Comparison of ENCODE assay signal across 8 cellular contexts in the genomic region with DNA sequence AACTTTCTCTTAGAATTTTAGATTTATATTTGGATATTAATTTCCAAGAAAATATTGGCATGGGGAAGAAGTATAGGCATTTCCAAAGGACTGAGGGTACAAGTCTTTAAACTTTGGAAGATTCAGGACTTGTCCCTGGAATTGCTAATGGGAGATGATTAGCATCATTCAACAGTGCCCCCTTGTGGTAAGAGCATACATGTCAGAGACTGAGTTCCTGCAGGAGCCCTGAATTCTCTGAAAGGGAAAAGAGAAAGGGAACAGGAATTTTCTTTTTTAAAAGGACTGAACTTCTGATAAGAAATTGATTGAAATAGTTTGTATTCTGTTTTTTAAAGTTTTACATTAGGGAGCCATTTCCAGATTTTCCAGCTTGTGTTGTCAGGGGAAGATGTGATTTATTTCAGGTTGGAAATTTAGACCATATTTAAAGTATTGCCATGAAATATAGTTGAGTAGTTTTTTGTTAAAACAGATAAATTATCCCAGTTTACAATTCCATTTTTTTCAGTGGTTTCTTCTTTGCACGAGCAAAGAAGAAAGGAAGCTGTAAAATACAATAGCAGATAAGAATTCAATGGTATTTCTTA. TPM values are rescaled to one million over a fixed set of nuclear protein-coding genes. Genes with fewer than 3 reads are reported as not detected.
DNase-seq lines count a peak whose midpoint lies in the region; TF ChIP-seq lines count a peak whose summit lies in the region.

No MANE protein-coding gene starts in this region.

- H3K27me3 ChIP-seq in breast epithelium = no peaks in the 10 kb centered on the region

- H3K27me3 Mint-ChIP-seq in immature natural killer cell (ENCODE audit: low read depth in 3 of 3) = peaks cover 0 to 2% (median 0%) of the 10 kb centered on the region in 3 donors

- no peaks in the 10 kb centered on the region for H3K9me3 ChIP-seq in breast epithelium

- H3K36me3 ChIP-seq in breast epithelium = no peaks in the 10 kb centered on the region

- H3K27ac ChIP-seq in breast epithelium = no peak overlapping the region

- peak; percentile 6 for DNase-seq in NK-92 treated with Interleukin-12 subunit alpha and Interleukin-12 subunit beta, amount 100 ng/mL, for 24 hours (lab: John Stamatoyannopoulos, UW)
- no peak for DNase-seq in NK-92 (lab: John Stamatoyannopoulos, UW; ENCODE audit: unreplicated experiment)
- DNase-seq in Jurkat, Clone E6-1 (ENCODE audit: low read depth, low spot score) = peak; percentile 34
- peak; percentile 76 for DNase-seq in OCI-M1 (lab: John Stamatoyannopoulos, UW)
- DNase-seq in breast epithelium (ENCODE audit: low spot score in 2 of 2) = peak in 1 of 2 donors; percentile 36
- peak; percentile 31 to 41 (median 36) for DNase-seq in immature natural killer cell
- DNase-seq in stimulated activated CD4-positive, alpha-beta T cell treated with anti-CD3 and anti-CD28 coated beads, Interleukin-4, amount 100 ng/mL, for 24 hours = peak; percentile 57
- no peak for DNase-seq in activated effector memory CD4-positive, alpha-beta T cell treated with Interleukin-2 at 50 U/mL for 16 hours

- peak; percentile 72 to 85 (median 84) for TF ChIP-seq CTCF in breast epithelium (IDR thresholded peaks at IDR 0.05)

- H3K36me3 Mint-ChIP-seq in immature natural killer cell = no peaks in the 10 kb centered on the region

- H3K4me3 ChIP-seq in Jurkat, Clone E6-1 (ENCODE audit: low read length) = no peak overlapping the region
- no peak overlapping the region for H3K4me3 ChIP-seq in breast epithelium

- no peak overlapping the region for H3K4me3 Mint-ChIP-seq in immature natural killer cell

- TF ChIP-seq POLR2A in breast epithelium (IDR thresholded peaks at IDR 0.05) = no peak

- H3K4me1 ChIP-seq in breast epithelium = no peaks in the 10 kb centered on the region

- H3K9me3 Mint-ChIP-seq in immature natural killer cell = no peaks in the 10 kb centered on the region

- intact Hi-C loops in breast epithelium (cut with DNase I; ENCODE audit: low total_unique reads) = no loop called here

- peaks cover 0 to 6% of the 10 kb centered on the region in 2 donors for H3K4me1 Mint-ChIP-seq in immature natural killer cell

- no peak overlapping the region for H3K27ac Mint-ChIP-seq in immature natural killer cell

RNA-seq across cellular contexts. Expression of a gene that starts 44.0 kb away (rescaled TPM):
- not detected for polyA plus RNA-seq in Jurkat, Clone E6-1 (2012; ENCODE audit: insufficient read depth, insufficient read length)
- total RNA-seq in breast epithelium = 1 to 10 TPM in 2 of 3 donors, under 1 TPM in 1; 0.64 to 3.3 (median 1.8) TPM
- polyA plus RNA-seq in immature natural killer cell = not detected

RNA-seq across cellular contexts. Expression of a gene that starts 58.4 kb away (rescaled TPM):
- polyA plus RNA-seq in Jurkat, Clone E6-1 (2012; ENCODE audit: insufficient read depth, insufficient read length) = 77.8 TPM
- total RNA-seq in breast epithelium = 10 to 100 TPM; 37.7 to 64.1 (median 43.5) TPM
- 10 to 100 TPM; 39.2 to 51.3 (median 41.4) TPM for polyA plus RNA-seq in immature natural killer cell

Comparison
In these comparisons a context has a peak if more than half of its experiments do, and no peak if none do; other contexts are left out.
1. DNase-seq: peak in NK-92 treated with Interleukin-12 subunit alpha and Interleukin-12 subunit beta, amount 100 ng/mL, for 24 hours (single experiment), Jurkat, Clone E6-1 (single experiment), OCI-M1 (single experiment), immature natural killer cell (3 of 3) and stimulated activated CD4-positive, alpha-beta T cell treated with anti-CD3 and anti-CD28 coated beads, Interleukin-4, amount 100 ng/mL, for 24 hours (single experiment); none in NK-92 (single experiment) and activated effector memory CD4-positive, alpha-beta T cell treated with Interleukin-2 at 50 U/mL for 16 hours (single experiment).